In the genomic region with DNA sequence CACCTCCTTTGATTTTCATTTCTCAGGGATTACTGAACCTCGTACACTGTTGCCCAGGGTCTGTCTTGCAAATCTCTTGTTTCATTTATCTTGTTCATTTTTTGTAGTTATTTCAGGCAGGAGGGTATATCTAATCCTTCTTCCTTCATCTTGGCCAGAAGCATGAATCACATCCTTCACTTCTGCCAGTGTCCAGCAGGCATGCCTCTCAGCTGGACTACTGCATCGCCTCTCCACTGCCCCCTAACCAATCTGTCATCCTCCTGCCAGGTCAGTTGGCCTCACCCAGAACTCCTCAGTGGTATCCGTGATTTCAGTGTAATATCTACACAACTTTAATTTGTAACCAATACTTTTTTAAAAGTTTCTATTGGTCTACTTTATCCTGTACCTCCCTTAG, we compare ENCODE assay signal across 14 cellular contexts.
DNase-seq lines count a peak whose midpoint lies in the region; FAIRE-seq and TF ChIP-seq lines count a peak whose summit lies in the region.
"Had no signal": no experiment of that assay in that cellular context is flagged by ENCODE, and none has a peak within 500 bp of the region (broad histone marks: within the 10 kb centered on the region; RNA-seq: fewer than 3 reads in every experiment).

No MANE protein-coding gene starts in this region.

- no peak overlapping the region for H2BK15ac ChIP-seq in H1 (ENCODE audit: low read length)

- CTCF ChIA-PET in H1 (lab: Charles Lee; ENCODE audit: partially characterized antibody) = interaction anchor here (0.7 kb wide), 1 partner anchor 10 kb away, joined by 3 read pairs; no protein-coding TSS in a partner anchor

- no peak overlapping the region for H3K18ac ChIP-seq in H1 (ENCODE audit: extremely low read depth, low read length)

- no peak overlapping the region for H3K56ac ChIP-seq in H1 (replicated peaks; ENCODE audit: insufficient read length, low read depth, low read length)

- POLR2A ChIA-PET in H1 (lab: Charles Lee; ENCODE audit: partially characterized antibody) = no interaction called here

- H3K14ac ChIP-seq in H1 (ENCODE audit: insufficient read length) = no peak overlapping the region

- peak; percentile 7 to 36 (median 20) for TF ChIP-seq CTCF in H1 (IDR thresholded peaks at IDR 0.05; ENCODE audit: control extremely low read depth in 1 of 3, insufficient read depth in 1 of 3, low read depth in 1 of 3, low read length in 3 of 3)

- DNase-seq in MG63 (peak; percentile 29), H1 (ENCODE audit: low read depth in 1 of 2, low spot score in 2 of 2) (no peak), kidney tubule cell (ENCODE audit: low spot score) (peak; percentile 39), NCI-H748 treated with DMSO at 0.1 percent for 48 hours (lab: John Stamatoyannopoulos, UW) (no peak)
- no peak for DNase-seq in activated CD4-positive, alpha-beta T cell treated with anti-CD3 and anti-CD28 coated beads for 4 hours
- no peak for DNase-seq in activated CD4-positive, alpha-beta T cell treated with anti-CD3 and anti-CD28 coated beads, Interleukin-2, amount 50 U/mL, for 1 hour
- DNase-seq: Calu3; CD8-positive, alpha-beta T cell; DMS79 treated with DMSO at 0.1 percent for 48 hours; GF-D8; GOT3 had no signal

- H2BK12ac ChIP-seq in H1 (ENCODE audit: low read depth, low read length) = no peak overlapping the region

- no peak overlapping the region for H4K91ac ChIP-seq in H1 (replicated peaks; ENCODE audit: insufficient read length, low read length)

- WGBS in H1 (ENCODE audit: extremely low coverage in 1 of 2, insufficient coverage in 1 of 2, insufficient read length in 1 of 2, insufficient replicate concordance in 2 of 2, low coverage in 1 of 2, low lambda C conversion rate in 2 of 2, missing lambda C conversion rate in 1 of 2), 2 experiments = 87% methylated on average over 3 of the region's 3 CpGs; no CpG with 5 or more reads in 1 of the 2 experiments

- no peaks in the 10 kb centered on the region for H4K20me1 ChIP-seq in H1 (replicated peaks in 1 of 2; ENCODE audit: control insufficient read depth in 1 of 2, insufficient read depth in 2 of 2, low read length in 2 of 2)
- H4K20me1 ChIP-seq: BLaER1 treated with 17β-estradiol and CSF1 and Interleukin-3, amounts not matched to agents 10 nM and 100 nM had no signal

- H3K79me1 ChIP-seq in H1 (ENCODE audit: low read depth, low read length) = no peaks in the 10 kb centered on the region

- no peak overlapping the region for H2AFZ ChIP-seq in H1 (ENCODE audit: low read length)

- no peak overlapping the region for H2BK120ac ChIP-seq in H1 (replicated peaks; ENCODE audit: low read depth, low read length)

- no peak for TF ChIP-seq EP300 in H1 (IDR thresholded peaks at IDR 0.05; ENCODE audit: borderline replicate concordance in 1 of 2, low read depth in 2 of 2, low read length in 2 of 2)

- H3K27ac ChIP-seq in H1 (ENCODE audit: low read depth, low read length) = no peak overlapping the region
- H3K27ac ChIP-seq: BLaER1 treated with 17β-estradiol and CSF1 and Interleukin-3, amounts not matched to agents 10 nM and 100 nM had no signal

- H3K79me2 ChIP-seq in H1 (ENCODE audit: control insufficient read depth in 1 of 2, insufficient read depth in 2 of 2, low read length in 2 of 2) = no peaks in the 10 kb centered on the region

- no peak for FAIRE-seq in H1 (lab: Jason Lieb, UNC)
- FAIRE-seq: A204.1 had no signal

- H3K4ac ChIP-seq in H1 (replicated peaks; ENCODE audit: insufficient read length, low read depth, low read length) = no peak overlapping the region

- H2BK5ac ChIP-seq in H1 (ENCODE audit: low read depth, low read length) = no peak overlapping the region

- H3K27me3 ChIP-seq in MG63 (no peaks in the 10 kb centered on the region), H1 (replicated peaks in 1 of 4; ENCODE audit: control insufficient read depth in 3 of 4, extremely low read depth in 1 of 4, insufficient read depth in 3 of 4, low read length in 3 of 4) (no peaks in the 10 kb centered on the region)
- H3K27me3 ChIP-seq: BLaER1 treated with 17β-estradiol and CSF1 and Interleukin-3, amounts not matched to agents 10 nM and 100 nM had no signal

- no peak overlapping the region for H4K5ac ChIP-seq in H1 (ENCODE audit: insufficient read length, low read depth, low read length)

- TF ChIP-seq POLR2A in H1 (IDR thresholded peaks at IDR 0.05; ENCODE audit: control extremely low read depth in 1 of 2, low read depth in 2 of 2, low read length in 2 of 2) = no peak

- H4K8ac ChIP-seq in H1 (ENCODE audit: extremely low read depth, insufficient read depth, low read length) = no peak overlapping the region

- TF ChIP-seq RAD21 in H1 (IDR thresholded peaks at IDR 0.05 in 1 of 2, conservative IDR thresholded peaks at IDR 0.05 in 1 of 2; ENCODE audit: low read depth in 2 of 2, low read length in 2 of 2) = 0 out of 4 replicates have a peak, but pooled peaks of 1 of the 2 experiments have one; percentile 6

- no peak overlapping the region for H3K9ac ChIP-seq in H1 (replicated peaks in 1 of 4; ENCODE audit: extremely low read depth in 1 of 4, low read depth in 3 of 4, low read length in 3 of 4)
- H3K9ac ChIP-seq: BLaER1 treated with 17β-estradiol and CSF1 and Interleukin-3, amounts not matched to agents 10 nM and 100 nM had no signal

- H3K23me2 ChIP-seq in H1 (ENCODE audit: low read depth, low read length) = peaks cover under 1% of the 10 kb centered on the region; the same call in 1 of the 2 replicates

- H3K4me2 ChIP-seq in H1 (ENCODE audit: insufficient read depth in 1 of 2, low read depth in 2 of 2, low read length in 2 of 2) = no peak overlapping the region
- H3K4me2 ChIP-seq: BLaER1 treated with 17β-estradiol and CSF1 and Interleukin-3, amounts not matched to agents 10 nM and 100 nM had no signal

- H3K36me3 ChIP-seq in MG63 (no peaks in the 10 kb centered on the region), H1 (ENCODE audit: control insufficient read depth in 2 of 4, insufficient read depth in 4 of 4, low read length in 3 of 4) (no peaks in the 10 kb centered on the region)
- H3K36me3 ChIP-seq: BLaER1 treated with 17β-estradiol and CSF1 and Interleukin-3, amounts not matched to agents 10 nM and 100 nM; HAP-1 had no signal

- no peak overlapping the region for H2BK20ac ChIP-seq in H1 (ENCODE audit: low read length)

- H3K4me1 ChIP-seq in H1 (replicated peaks in 1 of 4; ENCODE audit: control insufficient read depth in 3 of 4, insufficient read depth in 4 of 4, low read length in 3 of 4) = peaks cover 0 to 7% (median 0%) of the 10 kb centered on the region in 4 experiments; a peak in 2 of 7 replicates
- H3K4me1 ChIP-seq: BLaER1 treated with 17β-estradiol and CSF1 and Interleukin-3, amounts not matched to agents 10 nM and 100 nM; HAP-1 had no signal

- H3K9me3 ChIP-seq in MG63 (no peaks in the 10 kb centered on the region), H1 (ENCODE audit: insufficient read depth in 2 of 2, low read depth in 1 of 2, low read length in 1 of 2) (no peaks in the 10 kb centered on the region)
- H3K9me3 ChIP-seq: BLaER1 treated with 17β-estradiol and CSF1 and Interleukin-3, amounts not matched to agents 10 nM and 100 nM; HAP-1 had no signal

- H3K4me3 ChIP-seq in MG63 = no peak overlapping the region
- H3K4me3 ChIP-seq in H1 (ENCODE audit: extremely low read depth in 1 of 4, insufficient read depth in 2 of 4, low read depth in 3 of 4, low read length in 4 of 4) = no peak overlapping the region
- H3K4me3 ChIP-seq: BLaER1 treated with 17β-estradiol and CSF1 and Interleukin-3, amounts not matched to agents 10 nM and 100 nM; HAP-1 had no signal

- no peak overlapping the region for H2AK5ac ChIP-seq in H1 (ENCODE audit: low read depth, low read length)

- no peak overlapping the region for H3K23ac ChIP-seq in H1 (ENCODE audit: insufficient read length)

TF ChIP-seq in H1, 55 proteins besides CTCF, POLR2A, EP300 and RAD21:
- TF ChIP-seq CHD1 (IDR thresholded peaks at IDR 0.05; ENCODE audit: low read depth, low read length) = no peak

Comparison
In these comparisons a context has a peak if more than half of its experiments do, and no peak if none do; other contexts are left out.
1. DNase-seq: peak in MG63 (single experiment) and kidney tubule cell (single experiment); none in H1 (0 of 2), activated CD4-positive, alpha-beta T cell treated with anti-CD3 and anti-CD28 coated beads for 4 hours (0 of 2), NCI-H748 treated with DMSO at 0.1 percent for 48 hours (single experiment) and activated CD4-positive, alpha-beta T cell treated with anti-CD3 and anti-CD28 coated beads, Interleukin-2, amount 50 U/mL, for 1 hour (single experiment).